ENCODE assay signal across 1 cellular context in the genomic region with DNA sequence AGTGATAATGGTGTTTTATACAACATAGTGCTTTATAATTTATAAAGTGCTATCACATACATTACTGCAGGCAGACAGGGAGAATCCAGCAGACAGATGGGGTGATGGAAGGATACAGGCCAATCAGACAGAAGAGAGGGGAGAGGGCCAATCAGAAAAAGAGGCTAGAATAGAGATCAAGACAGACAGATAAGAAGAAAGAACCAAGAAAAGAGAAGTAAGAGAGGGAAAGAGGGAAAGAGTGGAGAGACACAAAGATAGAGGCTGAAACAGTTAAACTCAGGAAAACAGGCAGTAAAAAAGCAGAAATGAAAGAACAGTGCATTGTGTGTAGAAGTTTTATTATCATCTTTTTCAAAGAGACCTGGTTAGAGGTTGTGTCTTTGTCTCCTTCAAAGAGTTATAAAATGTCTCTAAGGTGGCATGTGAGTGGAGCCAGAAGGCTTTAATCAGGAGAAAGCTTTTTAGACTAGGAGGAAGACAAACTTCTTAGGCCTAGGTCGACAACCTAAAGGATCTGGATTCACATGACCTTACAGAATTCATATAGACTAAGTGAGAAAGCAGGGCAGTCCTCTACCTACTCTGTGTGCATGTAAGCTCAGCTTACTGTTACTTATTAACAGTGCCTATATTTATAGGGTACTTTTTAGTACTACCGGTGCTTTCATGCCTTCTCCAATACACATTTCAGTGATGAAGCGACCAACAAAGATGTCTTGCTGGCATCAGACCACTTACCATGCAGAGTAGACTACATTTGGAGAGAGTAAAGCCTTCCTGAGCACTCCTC.
TF ChIP-seq lines count a peak whose summit lies in the region.

No MANE protein-coding gene starts in this region.

TF ChIP-seq in WTC11, 78 proteins besides CTCF, POLR2A, EP300 and RAD21 (continued from another document):
- TF ChIP-seq, protein P1, sequence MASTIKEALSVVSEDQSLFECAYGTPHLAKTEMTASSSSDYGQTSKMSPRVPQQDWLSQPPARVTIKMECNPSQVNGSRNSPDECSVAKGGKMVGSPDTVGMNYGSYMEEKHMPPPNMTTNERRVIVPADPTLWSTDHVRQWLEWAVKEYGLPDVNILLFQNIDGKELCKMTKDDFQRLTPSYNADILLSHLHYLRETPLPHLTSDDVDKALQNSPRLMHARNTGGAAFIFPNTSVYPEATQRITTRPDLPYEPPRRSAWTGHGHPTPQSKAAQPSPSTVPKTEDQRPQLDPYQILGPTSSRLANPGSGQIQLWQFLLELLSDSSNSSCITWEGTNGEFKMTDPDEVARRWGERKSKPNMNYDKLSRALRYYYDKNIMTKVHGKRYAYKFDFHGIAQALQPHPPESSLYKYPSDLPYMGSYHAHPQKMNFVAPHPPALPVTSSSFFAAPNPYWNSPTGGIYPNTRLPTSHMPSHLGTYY (CRISPR knock-in tag; IDR thresholded peaks at IDR 0.05), result no peak
- TF ChIP-seq SMAD3 (CRISPR knock-in tag; IDR thresholded peaks at IDR 0.05; ENCODE audit: borderline replicate concordance) (no peak), SP1 (CRISPR knock-in tag; conservative IDR thresholded peaks at IDR 0.05) (no peak), IRF2 (CRISPR knock-in tag; IDR thresholded peaks at IDR 0.05; ENCODE audit: borderline replicate concordance, low read depth) (no peak)
